In the genomic region with DNA sequence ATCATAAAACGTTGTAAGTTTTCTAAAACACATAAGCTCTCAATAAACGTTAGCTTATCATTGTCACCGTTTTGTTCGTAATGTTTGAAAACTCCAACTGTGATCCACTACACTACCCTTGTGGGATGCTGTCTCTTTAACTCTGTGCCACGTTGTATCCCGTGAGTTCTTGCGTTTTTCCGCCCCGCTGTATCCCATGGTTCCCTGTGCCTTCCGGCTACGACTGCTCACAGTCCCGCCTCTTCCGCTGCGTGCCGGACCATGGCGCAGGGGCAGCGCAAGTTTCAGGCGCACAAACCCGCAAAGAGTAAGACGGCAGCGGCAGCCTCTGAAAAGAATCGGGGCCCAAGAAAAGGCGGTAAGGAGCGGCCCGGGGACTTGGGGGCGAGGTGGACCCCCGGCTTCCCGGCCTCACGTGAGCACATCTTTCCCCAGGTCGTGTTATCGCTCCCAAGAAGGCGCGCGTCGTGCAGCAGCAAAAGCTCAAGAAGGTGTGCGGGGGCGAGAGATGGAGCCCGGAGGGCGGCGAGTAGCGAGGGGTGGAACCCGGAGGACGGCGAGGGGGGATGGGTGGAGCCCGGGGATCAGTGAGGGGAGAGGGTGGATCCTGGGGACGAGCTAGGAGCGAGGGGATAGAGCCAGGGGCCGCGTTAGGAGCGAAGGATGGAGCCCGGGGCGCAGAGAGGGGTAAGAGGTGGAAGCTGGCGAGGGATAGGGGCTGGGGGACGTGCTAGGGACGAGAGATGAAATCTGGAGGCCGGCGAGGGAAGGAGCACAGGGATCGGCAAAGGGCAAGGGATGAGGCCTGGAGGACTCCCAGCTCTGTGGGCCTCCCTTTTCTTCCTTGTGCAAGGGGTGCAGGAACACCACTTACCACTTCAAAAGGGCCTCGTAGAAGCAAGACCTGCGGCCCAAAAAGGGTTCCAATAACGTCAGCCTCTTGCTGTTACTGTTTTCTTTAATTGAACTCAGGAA, we compare ENCODE assay signal across 1 cellular context.
A peak's percentile ranks its signal among the peaks of the same experiment; 100 is the strongest.
TF ChIP-seq lines count a peak whose summit lies in the region.

Gene C19orf53, plus strand, starts transcription at position 240 of the 975 bp plus-strand sequence. Its CDS starts 22 bp downstream, at position 262.

TF ChIP-seq in GM12878, 131 proteins besides CTCF, POLR2A, EP300 and RAD21 (continued from another document and continues in another):
- TF ChIP-seq, protein P1, sequence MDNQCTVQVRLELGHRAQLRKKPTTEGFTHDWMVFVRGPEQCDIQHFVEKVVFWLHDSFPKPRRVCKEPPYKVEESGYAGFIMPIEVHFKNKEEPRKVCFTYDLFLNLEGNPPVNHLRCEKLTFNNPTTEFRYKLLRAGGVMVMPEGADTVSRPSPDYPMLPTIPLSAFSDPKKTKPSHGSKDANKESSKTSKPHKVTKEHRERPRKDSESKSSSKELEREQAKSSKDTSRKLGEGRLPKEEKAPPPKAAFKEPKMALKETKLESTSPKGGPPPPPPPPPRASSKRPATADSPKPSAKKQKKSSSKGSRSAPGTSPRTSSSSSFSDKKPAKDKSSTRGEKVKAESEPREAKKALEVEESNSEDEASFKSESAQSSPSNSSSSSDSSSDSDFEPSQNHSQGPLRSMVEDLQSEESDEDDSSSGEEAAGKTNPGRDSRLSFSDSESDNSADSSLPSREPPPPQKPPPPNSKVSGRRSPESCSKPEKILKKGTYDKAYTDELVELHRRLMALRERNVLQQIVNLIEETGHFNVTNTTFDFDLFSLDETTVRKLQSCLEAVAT (IDR thresholded peaks at IDR 0.05): peak; percentile 89
- TF ChIP-seq, protein P2, sequence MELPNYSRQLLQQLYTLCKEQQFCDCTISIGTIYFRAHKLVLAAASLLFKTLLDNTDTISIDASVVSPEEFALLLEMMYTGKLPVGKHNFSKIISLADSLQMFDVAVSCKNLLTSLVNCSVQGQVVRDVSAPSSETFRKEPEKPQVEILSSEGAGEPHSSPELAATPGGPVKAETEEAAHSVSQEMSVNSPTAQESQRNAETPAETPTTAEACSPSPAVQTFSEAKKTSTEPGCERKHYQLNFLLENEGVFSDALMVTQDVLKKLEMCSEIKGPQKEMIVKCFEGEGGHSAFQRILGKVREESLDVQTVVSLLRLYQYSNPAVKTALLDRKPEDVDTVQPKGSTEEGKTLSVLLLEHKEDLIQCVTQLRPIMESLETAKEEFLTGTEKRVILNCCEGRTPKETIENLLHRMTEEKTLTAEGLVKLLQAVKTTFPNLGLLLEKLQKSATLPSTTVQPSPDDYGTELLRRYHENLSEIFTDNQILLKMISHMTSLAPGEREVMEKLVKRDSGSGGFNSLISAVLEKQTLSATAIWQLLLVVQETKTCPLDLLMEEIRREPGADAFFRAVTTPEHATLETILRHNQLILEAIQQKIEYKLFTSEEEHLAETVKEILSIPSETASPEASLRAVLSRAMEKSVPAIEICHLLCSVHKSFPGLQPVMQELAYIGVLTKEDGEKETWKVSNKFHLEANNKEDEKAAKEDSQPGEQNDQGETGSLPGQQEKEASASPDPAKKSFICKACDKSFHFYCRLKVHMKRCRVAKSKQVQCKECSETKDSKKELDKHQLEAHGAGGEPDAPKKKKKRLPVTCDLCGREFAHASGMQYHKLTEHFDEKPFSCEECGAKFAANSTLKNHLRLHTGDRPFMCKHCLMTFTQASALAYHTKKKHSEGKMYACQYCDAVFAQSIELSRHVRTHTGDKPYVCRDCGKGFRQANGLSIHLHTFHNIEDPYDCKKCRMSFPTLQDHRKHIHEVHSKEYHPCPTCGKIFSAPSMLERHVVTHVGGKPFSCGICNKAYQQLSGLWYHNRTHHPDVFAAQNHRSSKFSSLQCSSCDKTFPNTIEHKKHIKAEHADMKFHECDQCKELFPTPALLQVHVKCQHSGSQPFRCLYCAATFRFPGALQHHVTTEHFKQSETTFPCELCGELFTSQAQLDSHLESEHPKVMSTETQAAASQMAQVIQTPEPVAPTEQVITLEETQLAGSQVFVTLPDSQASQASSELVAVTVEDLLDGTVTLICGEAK (IDR thresholded peaks at IDR 0.05; ENCODE audit: borderline replicate concordance): peak; percentile 97
- no peak for TF ChIP-seq BRCA1 (IDR thresholded peaks at IDR 0.05; ENCODE audit: low read depth, low read length)
- TF ChIP-seq CHD2 (IDR thresholded peaks at IDR 0.05; ENCODE audit: borderline replicate concordance, low read depth, low read length): peak; percentile 93
- peak; percentile 94; the same call in 1 of the 2 replicates for TF ChIP-seq POLR2AphosphoS2 (IDR thresholded peaks at IDR 0.05; ENCODE audit: low read depth, low read length)
- no peak for TF ChIP-seq MYC (IDR thresholded peaks at IDR 0.05; ENCODE audit: insufficient read depth, insufficient read length, insufficient replicate concordance, low read length, severe bottlenecking)
- TF ChIP-seq, protein P3, sequence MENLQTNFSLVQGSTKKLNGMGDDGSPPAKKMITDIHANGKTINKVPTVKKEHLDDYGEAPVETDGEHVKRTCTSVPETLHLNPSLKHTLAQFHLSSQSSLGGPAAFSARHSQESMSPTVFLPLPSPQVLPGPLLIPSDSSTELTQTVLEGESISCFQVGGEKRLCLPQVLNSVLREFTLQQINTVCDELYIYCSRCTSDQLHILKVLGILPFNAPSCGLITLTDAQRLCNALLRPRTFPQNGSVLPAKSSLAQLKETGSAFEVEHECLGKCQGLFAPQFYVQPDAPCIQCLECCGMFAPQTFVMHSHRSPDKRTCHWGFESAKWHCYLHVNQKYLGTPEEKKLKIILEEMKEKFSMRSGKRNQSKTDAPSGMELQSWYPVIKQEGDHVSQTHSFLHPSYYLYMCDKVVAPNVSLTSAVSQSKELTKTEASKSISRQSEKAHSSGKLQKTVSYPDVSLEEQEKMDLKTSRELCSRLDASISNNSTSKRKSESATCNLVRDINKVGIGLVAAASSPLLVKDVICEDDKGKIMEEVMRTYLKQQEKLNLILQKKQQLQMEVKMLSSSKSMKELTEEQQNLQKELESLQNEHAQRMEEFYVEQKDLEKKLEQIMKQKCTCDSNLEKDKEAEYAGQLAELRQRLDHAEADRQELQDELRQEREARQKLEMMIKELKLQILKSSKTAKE (IDR thresholded peaks at IDR 0.05; ENCODE audit: low read depth, poor library complexity, severe bottlenecking): no peak
- no peak for TF ChIP-seq RCOR1 (conservative IDR thresholded peaks at IDR 0.05; ENCODE audit: low read depth, low read length)
- TF ChIP-seq, protein P4, sequence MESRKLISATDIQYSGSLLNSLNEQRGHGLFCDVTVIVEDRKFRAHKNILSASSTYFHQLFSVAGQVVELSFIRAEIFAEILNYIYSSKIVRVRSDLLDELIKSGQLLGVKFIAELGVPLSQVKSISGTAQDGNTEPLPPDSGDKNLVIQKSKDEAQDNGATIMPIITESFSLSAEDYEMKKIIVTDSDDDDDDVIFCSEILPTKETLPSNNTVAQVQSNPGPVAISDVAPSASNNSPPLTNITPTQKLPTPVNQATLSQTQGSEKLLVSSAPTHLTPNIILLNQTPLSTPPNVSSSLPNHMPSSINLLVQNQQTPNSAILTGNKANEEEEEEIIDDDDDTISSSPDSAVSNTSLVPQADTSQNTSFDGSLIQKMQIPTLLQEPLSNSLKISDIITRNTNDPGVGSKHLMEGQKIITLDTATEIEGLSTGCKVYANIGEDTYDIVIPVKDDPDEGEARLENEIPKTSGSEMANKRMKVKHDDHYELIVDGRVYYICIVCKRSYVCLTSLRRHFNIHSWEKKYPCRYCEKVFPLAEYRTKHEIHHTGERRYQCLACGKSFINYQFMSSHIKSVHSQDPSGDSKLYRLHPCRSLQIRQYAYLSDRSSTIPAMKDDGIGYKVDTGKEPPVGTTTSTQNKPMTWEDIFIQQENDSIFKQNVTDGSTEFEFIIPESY (IDR thresholded peaks at IDR 0.05): no peak
- no peak for TF ChIP-seq SUZ12 (IDR thresholded peaks at IDR 0.05; ENCODE audit: unreplicated experiment)
- TF ChIP-seq, protein P5, sequence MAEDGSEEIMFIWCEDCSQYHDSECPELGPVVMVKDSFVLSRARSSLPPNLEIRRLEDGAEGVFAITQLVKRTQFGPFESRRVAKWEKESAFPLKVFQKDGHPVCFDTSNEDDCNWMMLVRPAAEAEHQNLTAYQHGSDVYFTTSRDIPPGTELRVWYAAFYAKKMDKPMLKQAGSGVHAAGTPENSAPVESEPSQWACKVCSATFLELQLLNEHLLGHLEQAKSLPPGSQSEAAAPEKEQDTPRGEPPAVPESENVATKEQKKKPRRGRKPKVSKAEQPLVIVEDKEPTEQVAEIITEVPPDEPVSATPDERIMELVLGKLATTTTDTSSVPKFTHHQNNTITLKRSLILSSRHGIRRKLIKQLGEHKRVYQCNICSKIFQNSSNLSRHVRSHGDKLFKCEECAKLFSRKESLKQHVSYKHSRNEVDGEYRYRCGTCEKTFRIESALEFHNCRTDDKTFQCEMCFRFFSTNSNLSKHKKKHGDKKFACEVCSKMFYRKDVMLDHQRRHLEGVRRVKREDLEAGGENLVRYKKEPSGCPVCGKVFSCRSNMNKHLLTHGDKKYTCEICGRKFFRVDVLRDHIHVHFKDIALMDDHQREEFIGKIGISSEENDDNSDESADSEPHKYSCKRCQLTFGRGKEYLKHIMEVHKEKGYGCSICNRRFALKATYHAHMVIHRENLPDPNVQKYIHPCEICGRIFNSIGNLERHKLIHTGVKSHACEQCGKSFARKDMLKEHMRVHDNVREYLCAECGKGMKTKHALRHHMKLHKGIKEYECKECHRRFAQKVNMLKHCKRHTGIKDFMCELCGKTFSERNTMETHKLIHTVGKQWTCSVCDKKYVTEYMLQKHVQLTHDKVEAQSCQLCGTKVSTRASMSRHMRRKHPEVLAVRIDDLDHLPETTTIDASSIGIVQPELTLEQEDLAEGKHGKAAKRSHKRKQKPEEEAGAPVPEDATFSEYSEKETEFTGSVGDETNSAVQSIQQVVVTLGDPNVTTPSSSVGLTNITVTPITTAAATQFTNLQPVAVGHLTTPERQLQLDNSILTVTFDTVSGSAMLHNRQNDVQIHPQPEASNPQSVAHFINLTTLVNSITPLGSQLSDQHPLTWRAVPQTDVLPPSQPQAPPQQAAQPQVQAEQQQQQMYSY (CRISPR knock-in tag; IDR thresholded peaks at IDR 0.05): no peak
- TF ChIP-seq CBX3 (IDR thresholded peaks at IDR 0.05; ENCODE audit: borderline replicate concordance, low read depth): no peak
- peak; percentile 44 for TF ChIP-seq ATF7 (IDR thresholded peaks at IDR 0.05; ENCODE audit: low read depth)
- TF ChIP-seq, protein P6, sequence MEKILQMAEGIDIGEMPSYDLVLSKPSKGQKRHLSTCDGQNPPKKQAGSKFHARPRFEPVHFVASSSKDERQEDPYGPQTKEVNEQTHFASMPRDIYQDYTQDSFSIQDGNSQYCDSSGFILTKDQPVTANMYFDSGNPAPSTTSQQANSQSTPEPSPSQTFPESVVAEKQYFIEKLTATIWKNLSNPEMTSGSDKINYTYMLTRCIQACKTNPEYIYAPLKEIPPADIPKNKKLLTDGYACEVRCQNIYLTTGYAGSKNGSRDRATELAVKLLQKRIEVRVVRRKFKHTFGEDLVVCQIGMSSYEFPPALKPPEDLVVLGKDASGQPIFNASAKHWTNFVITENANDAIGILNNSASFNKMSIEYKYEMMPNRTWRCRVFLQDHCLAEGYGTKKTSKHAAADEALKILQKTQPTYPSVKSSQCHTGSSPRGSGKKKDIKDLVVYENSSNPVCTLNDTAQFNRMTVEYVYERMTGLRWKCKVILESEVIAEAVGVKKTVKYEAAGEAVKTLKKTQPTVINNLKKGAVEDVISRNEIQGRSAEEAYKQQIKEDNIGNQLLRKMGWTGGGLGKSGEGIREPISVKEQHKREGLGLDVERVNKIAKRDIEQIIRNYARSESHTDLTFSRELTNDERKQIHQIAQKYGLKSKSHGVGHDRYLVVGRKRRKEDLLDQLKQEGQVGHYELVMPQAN (conservative IDR thresholded peaks at IDR 0.05): peak; percentile 78
- no peak for TF ChIP-seq JUNB (IDR thresholded peaks at IDR 0.05)
- TF ChIP-seq SMAD5 (IDR thresholded peaks at IDR 0.05; ENCODE audit: low read depth): peak; percentile 96
- no peak for TF ChIP-seq FOXK2 (IDR thresholded peaks at IDR 0.05)
- peak; percentile 91 for TF ChIP-seq E4F1 (IDR thresholded peaks at IDR 0.05; ENCODE audit: borderline replicate concordance, partially characterized antibody)
- peak; percentile 98 for TF ChIP-seq HCFC1 (IDR thresholded peaks at IDR 0.05; ENCODE audit: low read length)
- TF ChIP-seq SMC3 (IDR thresholded peaks at IDR 0.05; ENCODE audit: borderline replicate concordance, low read length): no peak; the same call in 1 of the 2 replicates
- TF ChIP-seq PAX5 (IDR thresholded peaks at IDR 0.05; ENCODE audit: borderline replicate concordance, low read depth, low read length): no peak
- 0 out of 2 replicates have a peak, but pooled peaks have one; percentile 16 for TF ChIP-seq NR2F1 (conservative IDR thresholded peaks at IDR 0.05)
- TF ChIP-seq, protein P7, sequence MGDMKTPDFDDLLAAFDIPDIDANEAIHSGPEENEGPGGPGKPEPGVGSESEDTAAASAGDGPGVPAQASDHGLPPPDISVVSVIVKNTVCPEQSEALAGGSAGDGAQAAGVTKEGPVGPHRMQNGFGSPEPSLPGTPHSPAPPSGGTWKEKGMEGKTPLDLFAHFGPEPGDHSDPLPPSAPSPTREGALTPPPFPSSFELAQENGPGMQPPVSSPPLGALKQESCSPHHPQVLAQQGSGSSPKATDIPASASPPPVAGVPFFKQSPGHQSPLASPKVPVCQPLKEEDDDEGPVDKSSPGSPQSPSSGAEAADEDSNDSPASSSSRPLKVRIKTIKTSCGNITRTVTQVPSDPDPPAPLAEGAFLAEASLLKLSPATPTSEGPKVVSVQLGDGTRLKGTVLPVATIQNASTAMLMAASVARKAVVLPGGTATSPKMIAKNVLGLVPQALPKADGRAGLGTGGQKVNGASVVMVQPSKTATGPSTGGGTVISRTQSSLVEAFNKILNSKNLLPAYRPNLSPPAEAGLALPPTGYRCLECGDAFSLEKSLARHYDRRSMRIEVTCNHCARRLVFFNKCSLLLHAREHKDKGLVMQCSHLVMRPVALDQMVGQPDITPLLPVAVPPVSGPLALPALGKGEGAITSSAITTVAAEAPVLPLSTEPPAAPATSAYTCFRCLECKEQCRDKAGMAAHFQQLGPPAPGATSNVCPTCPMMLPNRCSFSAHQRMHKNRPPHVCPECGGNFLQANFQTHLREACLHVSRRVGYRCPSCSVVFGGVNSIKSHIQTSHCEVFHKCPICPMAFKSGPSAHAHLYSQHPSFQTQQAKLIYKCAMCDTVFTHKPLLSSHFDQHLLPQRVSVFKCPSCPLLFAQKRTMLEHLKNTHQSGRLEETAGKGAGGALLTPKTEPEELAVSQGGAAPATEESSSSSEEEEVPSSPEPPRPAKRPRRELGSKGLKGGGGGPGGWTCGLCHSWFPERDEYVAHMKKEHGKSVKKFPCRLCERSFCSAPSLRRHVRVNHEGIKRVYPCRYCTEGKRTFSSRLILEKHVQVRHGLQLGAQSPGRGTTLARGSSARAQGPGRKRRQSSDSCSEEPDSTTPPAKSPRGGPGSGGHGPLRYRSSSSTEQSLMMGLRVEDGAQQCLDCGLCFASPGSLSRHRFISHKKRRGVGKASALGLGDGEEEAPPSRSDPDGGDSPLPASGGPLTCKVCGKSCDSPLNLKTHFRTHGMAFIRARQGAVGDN (IDR thresholded peaks at IDR 0.05): peak; percentile 59
- TF ChIP-seq ZNF24 (IDR thresholded peaks at IDR 0.05): no peak
- 0 out of 2 replicates have a peak, but pooled peaks have one; percentile 81 for TF ChIP-seq HDAC2 (IDR thresholded peaks at IDR 0.05)
